8 cellular contexts compared by ENCODE assay signal in the genomic region with DNA sequence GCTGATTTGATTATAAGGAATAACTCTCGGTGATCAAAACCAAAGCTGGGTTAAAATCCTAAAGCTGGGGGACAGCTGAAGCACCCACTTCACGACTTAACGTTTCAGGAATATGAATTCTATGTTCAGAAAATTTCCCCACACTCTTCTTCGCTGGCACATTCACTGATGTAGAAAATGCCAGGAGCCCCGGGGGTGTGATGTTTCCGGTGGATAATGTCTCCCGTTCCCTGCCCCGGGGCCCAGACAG.
DNase-seq lines count a peak whose midpoint lies in the region; ATAC-seq and TF ChIP-seq lines count a peak whose summit lies in the region.

No MANE protein-coding gene starts in this region.

- peaks cover 2 to 24% (median 11%) of the 10 kb centered on the region in 5 donors for H3K4me1 ChIP-seq in subcutaneous abdominal adipose tissue (ENCODE audit: control insufficient read depth in 5 of 5, insufficient read depth in 5 of 5, low read length in 5 of 5)

- H3K9me3 ChIP-seq in subcutaneous abdominal adipose tissue (ENCODE audit: control insufficient read depth in 5 of 5, low read length in 5 of 5): no peaks in the 10 kb centered on the region

- H3K27me3 Mint-ChIP-seq in activated naive CD8-positive, alpha-beta T cell treated with anti-CD3 and anti-CD28 coated beads, Interleukin-2, amount 50 U/mL, for 24 hours: peaks cover 49% of the 10 kb centered on the region
- no peaks in the 10 kb centered on the region for H3K27me3 Mint-ChIP-seq in Calu3 (ENCODE audit: unreplicated experiment)

- peak overlapping the region; percentile 68 for H3K27ac Mint-ChIP-seq in activated naive CD8-positive, alpha-beta T cell treated with anti-CD3 and anti-CD28 coated beads, Interleukin-2, amount 50 U/mL, for 24 hours
- no peak overlapping the region for H3K27ac Mint-ChIP-seq in Calu3 (ENCODE audit: unreplicated experiment)

- ATAC-seq in activated naive CD8-positive, alpha-beta T cell treated with anti-CD3 and anti-CD28 coated beads, Interleukin-2, amount 50 U/mL, for 24 hours: no peak
- no peak for ATAC-seq in GM18868 (IDR thresholded peaks at IDR 0.05; ENCODE audit: unreplicated experiment)
- no peak for ATAC-seq in omental fat pad (ENCODE audit: low FRiP score)

- H3K4me3 Mint-ChIP-seq in activated naive CD8-positive, alpha-beta T cell treated with anti-CD3 and anti-CD28 coated beads, Interleukin-2, amount 50 U/mL, for 24 hours: peak overlapping the region; percentile 65
- H3K4me3 Mint-ChIP-seq in Calu3 (ENCODE audit: low read depth, unreplicated experiment): no peak overlapping the region

- no peaks in the 10 kb centered on the region for H3K36me3 Mint-ChIP-seq in activated naive CD8-positive, alpha-beta T cell treated with anti-CD3 and anti-CD28 coated beads, Interleukin-2, amount 50 U/mL, for 24 hours (ENCODE audit: low read depth)
- H3K36me3 Mint-ChIP-seq in Calu3 (ENCODE audit: insufficient read depth, unreplicated experiment): no peaks in the 10 kb centered on the region

- intact Hi-C loops in Calu3 (cut with micrococcal nuclease; ENCODE audit: unreplicated experiment): no loop called here

- H3K27ac ChIP-seq in subcutaneous abdominal adipose tissue (ENCODE audit: low read depth, low read length): peak overlapping the region; percentile 89

- H3K4me3 ChIP-seq in subcutaneous abdominal adipose tissue (ENCODE audit: low read depth in 1 of 5, low read length in 5 of 5): peak overlapping the region; percentile 67 to 79 (median 75)

- H3K27me3 ChIP-seq in subcutaneous abdominal adipose tissue (ENCODE audit: control insufficient read depth in 5 of 5, insufficient read depth in 4 of 5, low read length in 5 of 5): peaks cover 0 to 3% (median 0%) of the 10 kb centered on the region in 5 donors

- H3K9me3 Mint-ChIP-seq in activated naive CD8-positive, alpha-beta T cell treated with anti-CD3 and anti-CD28 coated beads, Interleukin-2, amount 50 U/mL, for 24 hours: no peaks in the 10 kb centered on the region
- H3K9me3 Mint-ChIP-seq in Calu3 (ENCODE audit: low read depth, unreplicated experiment): no peaks in the 10 kb centered on the region

- no peaks in the 10 kb centered on the region for H3K36me3 ChIP-seq in subcutaneous abdominal adipose tissue (ENCODE audit: control insufficient read depth in 5 of 5, insufficient read depth in 5 of 5, low read length in 5 of 5)

- H3K4me1 Mint-ChIP-seq in activated naive CD8-positive, alpha-beta T cell treated with anti-CD3 and anti-CD28 coated beads, Interleukin-2, amount 50 U/mL, for 24 hours: peaks cover 16% of the 10 kb centered on the region
- H3K4me1 Mint-ChIP-seq in Calu3 (ENCODE audit: low read depth, unreplicated experiment): no peaks in the 10 kb centered on the region

- peak overlapping the region; percentile 48 to 78 (median 68) for H3K9ac ChIP-seq in subcutaneous abdominal adipose tissue (ENCODE audit: low read length in 5 of 5)

- TF ChIP-seq CTCF in Calu3 (IDR thresholded peaks at IDR 0.05; ENCODE audit: unreplicated experiment): no peak
- no peak for TF ChIP-seq CTCF in omental fat pad (IDR thresholded peaks at IDR 0.05)

- peak in 2 of 3 experiments; percentile 31 to 92 for DNase-seq in NCI-H1417 (lab: John Stamatoyannopoulos, UW)
- no peak for DNase-seq in NCI-H1417 treated with DMSO at 0.1 percent for 48 hours (lab: John Stamatoyannopoulos, UW)
- peak; percentile 12 for DNase-seq in activated naive CD8-positive, alpha-beta T cell treated with anti-CD3 and anti-CD28 coated beads, Interleukin-2, amount 50 U/mL, for 24 hours
- DNase-seq in islet precursor cell: peak; percentile 79
- DNase-seq in Calu3: no peak
- no peak for DNase-seq in omental fat pad (ENCODE audit: low spot score)

- BruUV-seq in Calu3 (replicated peaks; lab: Mats Ljungman, UMichigan): no TSS peak

- CTCF ChIA-PET in Calu3 (lab: Charles Lee): interaction anchor here (0.7 kb wide), 1 partner anchor 321 kb away, joined by 4 read pairs; no protein-coding TSS in a partner anchor

Comparison
In these comparisons a context has a peak if more than half of its experiments do, and no peak if none do; other contexts are left out.
1. DNase-seq: peak in NCI-H1417 (2 of 3), activated naive CD8-positive, alpha-beta T cell treated with anti-CD3 and anti-CD28 coated beads, Interleukin-2, amount 50 U/mL, for 24 hours (single experiment) and islet precursor cell (single experiment); none in NCI-H1417 treated with DMSO at 0.1 percent for 48 hours (single experiment), Calu3 (single experiment) and omental fat pad (single experiment).